In the genomic region with DNA sequence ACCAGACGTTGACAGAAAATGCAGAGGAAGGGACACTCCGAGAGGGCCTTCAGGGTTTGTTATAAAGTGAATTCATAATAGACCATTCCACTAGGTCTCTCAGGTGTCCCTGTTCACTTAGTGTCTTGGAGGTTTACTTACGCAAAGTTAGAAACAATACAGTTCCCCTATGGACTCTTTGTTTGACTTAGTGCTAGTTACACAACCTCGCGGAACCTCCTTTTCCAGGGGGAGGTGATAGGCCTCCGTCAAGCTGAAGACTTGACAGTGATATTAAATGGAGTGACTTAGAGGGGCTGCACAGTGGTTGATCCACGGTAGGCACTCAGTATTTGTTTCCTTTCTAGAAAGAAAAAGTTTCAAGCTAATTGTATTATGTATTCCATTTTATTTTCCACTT, we compare ENCODE assay signal across 8 cellular contexts. TPM values are rescaled to one million over a fixed set of nuclear protein-coding genes. Genes with fewer than 3 reads are reported as not detected.
DNase-seq lines count a peak whose midpoint lies in the region; ATAC-seq, FAIRE-seq and TF ChIP-seq lines count a peak whose summit lies in the region.

No MANE protein-coding gene starts in this region.

- no peak for FAIRE-seq in urothelium cell line (lab: Jason Lieb, UNC)

- H3K4me1 ChIP-seq in HAP-1: peaks cover 12% of the 10 kb centered on the region
- peaks cover 17% of the 10 kb centered on the region for H3K4me1 ChIP-seq in skeletal muscle satellite cell (ENCODE audit: control insufficient read depth, insufficient read depth, low read length)

- no peak for DNase-seq in HAP-1 (ENCODE audit: low spot score in 2 of 2)
- DNase-seq in SIG-M5 (lab: John Stamatoyannopoulos, UW): peak; percentile 7
- no peak for DNase-seq in fibroblast of mammary gland (ENCODE audit: low read depth)
- DNase-seq in GM03348 (ENCODE audit: low spot score): no peak
- no peak for DNase-seq in urothelium cell line (ENCODE audit: low spot score)
- DNase-seq in lower leg skin (ENCODE audit: low spot score in 2 of 2): no peak

- peak overlapping the region; percentile 96 for H3K9ac ChIP-seq in skeletal muscle satellite cell (ENCODE audit: low read depth, low read length)

- H3K36me3 ChIP-seq in HAP-1 (replicated peaks) (peaks cover 44% of the 10 kb centered on the region), skeletal muscle satellite cell (ENCODE audit: insufficient read depth, low read length) (peaks cover 39% of the 10 kb centered on the region)

- no peaks in the 10 kb centered on the region for H3K9me3 ChIP-seq in HAP-1
- no peaks in the 10 kb centered on the region for H3K9me3 ChIP-seq in skeletal muscle satellite cell (replicated peaks; ENCODE audit: low read length)

- no peaks in the 10 kb centered on the region for H3K27me3 ChIP-seq in HAP-1 (ENCODE audit: low read depth)
- no peaks in the 10 kb centered on the region for H3K27me3 ChIP-seq in skeletal muscle satellite cell (ENCODE audit: control insufficient read depth, insufficient read depth, low read length)

- in situ Hi-C loops in HAP-1 (cut with MboI; ENCODE audit: low sequenced_read_pairs): no loop called here

- H3K4me3 ChIP-seq in HAP-1: peak overlapping the region; percentile 73
- H3K4me3 ChIP-seq in fibroblast of mammary gland (ENCODE audit: control insufficient read depth, low read depth, low read length): peak overlapping the region; percentile 86
- H3K4me3 ChIP-seq in skeletal muscle satellite cell (ENCODE audit: low read length): peak overlapping the region; percentile 85
- no peak overlapping the region for H3K4me3 ChIP-seq in lower leg skin (ENCODE audit: low read depth, poor library complexity, severe bottlenecking)

- 42 to 45% methylated on average over 7 of the region's 7 CpGs for WGBS in lower leg skin, 2 donors

- ATAC-seq in GM21717 (IDR thresholded peaks at IDR 0.05; ENCODE audit: unreplicated experiment): no peak

- H3K4me2 ChIP-seq in skeletal muscle satellite cell (ENCODE audit: low read length): peak overlapping the region; percentile 89

- no peak for TF ChIP-seq POLR2A in lower leg skin (IDR thresholded peaks at IDR 0.05)

- intact Hi-C loops in lower leg skin (cut with DNase I; ENCODE audit: low total_unique reads): no loop called here

- no peak for TF ChIP-seq CTCF in fibroblast of mammary gland (conservative IDR thresholded peaks at IDR 0.05; ENCODE audit: control insufficient read depth, insufficient read depth, low read depth, low read length)
- no peak for TF ChIP-seq CTCF in lower leg skin (IDR thresholded peaks at IDR 0.05)

RNA-seq across cellular contexts. Expression of gene CCT5, which starts 1.3 kb away (rescaled TPM):
- total RNA-seq in skeletal muscle satellite cell (2012; rRNA removed): 476 and 490 TPM in 2 replicates
- total RNA-seq in lower leg skin: 100 to 1,000 TPM in 3 of 4 donors, 10 to 100 TPM in 1; 69.1 to 150 (median 125) TPM

RNA-seq across cellular contexts. Expression of gene ATPSCKMT, which starts 1.7 kb away (rescaled TPM):
- total RNA-seq in skeletal muscle satellite cell (2012; rRNA removed): 14.2 and 22.3 TPM in 2 replicates
- total RNA-seq in lower leg skin: 10 to 100 TPM in 2 of 4 donors, 1 to 10 TPM in 2; 5.0 to 14.3 (median 8.7) TPM

RNA-seq across cellular contexts. Expression of gene CMBL, which starts 56.3 kb away (rescaled TPM):
- total RNA-seq in skeletal muscle satellite cell (2012; rRNA removed): 4.2 and 6.8 TPM in 2 replicates
- total RNA-seq in lower leg skin: 1 to 10 TPM; 1.8 to 3.2 (median 2.4) TPM
